In genomic region chr6:56514395-56514794, GRCh38 we compare ENCODE assay signal across 23 cellular contexts.
A peak's percentile ranks its signal among the peaks of the same experiment; 100 is the strongest.
DNase-seq lines count a peak whose midpoint lies in the region; ATAC-seq, FAIRE-seq and TF ChIP-seq lines count a peak whose summit lies in the region.
"Had no signal": no experiment of that assay in that cellular context is flagged by ENCODE, and none has a peak within 500 bp of the region (broad histone marks: within the 10 kb centered on the region; RNA-seq: fewer than 3 reads in every experiment).

No MANE protein-coding gene starts in this region.

- POLR2A ChIA-PET in HEK293 (lab: Yijun Ruan, JAX) (interaction anchor here (1.6 kb wide), 1 partner anchor 28 kb away, joined by 7 read pairs; no protein-coding TSS in a partner anchor), HepG2 (lab: Yijun Ruan, JAX) (no interaction called here)

- H3K9me3 ChIP-seq in HEK293 (ENCODE audit: control insufficient read depth, insufficient read depth, low read depth, low read length) = no peaks in the 10 kb centered on the region
- no peaks in the 10 kb centered on the region for H3K9me3 ChIP-seq in HepG2 (ENCODE audit: low read length)
- H3K9me3 ChIP-seq in stomach = no peaks in the 10 kb centered on the region

- TF ChIP-seq RAD21 in HepG2 (CRISPR knock-in tag; IDR thresholded peaks at IDR 0.05) = no peak

- TF ChIP-seq EP300 in HepG2 (IDR thresholded peaks at IDR 0.05; ENCODE audit: low read depth in 2 of 2, low read length in 2 of 2) = no peak
- no peak for TF ChIP-seq EP300 in HepG2 (CRISPR knock-in tag; IDR thresholded peaks at IDR 0.05; ENCODE audit: borderline replicate concordance)
- TF ChIP-seq EP300 in stomach (IDR thresholded peaks at IDR 0.05) = no peak

- no peak overlapping the region for H3K9ac ChIP-seq in HepG2 (ENCODE audit: insufficient read depth, low read depth, low read length)
- H3K9ac ChIP-seq: KMS-11 had no signal

- ATAC-seq in HepG2 = no peak
- ATAC-seq in GM21786 (IDR thresholded peaks at IDR 0.05; ENCODE audit: unreplicated experiment) = no peak
- no peak for ATAC-seq in HG03469 (IDR thresholded peaks at IDR 0.05; ENCODE audit: unreplicated experiment)

- H3K4me2 ChIP-seq in HepG2 (ENCODE audit: low read depth, low read length) = no peak overlapping the region
- H3K4me2 ChIP-seq: KMS-11, smooth muscle cell had no signal

- 59% methylated on average over 2 of the region's 2 CpGs for WGBS in HepG2 (ENCODE audit: low lambda C conversion rate)
- 11 to 45% (median 19%) methylated on average over 2 of the region's 2 CpGs for WGBS in stomach, 5 donors

- CTCF ChIA-PET in HEK293 (lab: Yijun Ruan, JAX) = interaction anchor here (0.7 to 1.2 kb wide), 6 partner anchors 10 to 200 kb away, joined by 3 to 4 read pairs (median 3); no protein-coding TSS in a partner anchor
- CTCF ChIA-PET in HepG2 (lab: Yijun Ruan, JAX; ENCODE audit: low intra/inter-chr PET ratio, low total read pairs) = no interaction called here

- H3K27me3 ChIP-seq in HepG2 (ENCODE audit: control insufficient read depth in 1 of 2, insufficient read depth in 2 of 2, low read length in 2 of 2) (no peaks in the 10 kb centered on the region), stomach (no peaks in the 10 kb centered on the region)

- in situ Hi-C loops in HepG2 (cut with HindIII; ENCODE audit: extremely low pct_ligation_motif_present, low pct_unique_long_range_greater_than_20kb) = no loop called here

- H3K36me3 ChIP-seq in HEK293 (ENCODE audit: control insufficient read depth in 2 of 2, insufficient read depth in 1 of 2, low read length in 2 of 2) = peaks cover 28 to 38% of the 10 kb centered on the region in 2 experiments
- peaks cover 6 to 17% of the 10 kb centered on the region in 2 experiments; a peak in 4 of 5 replicates for H3K36me3 ChIP-seq in HepG2 (replicated peaks in 1 of 2; ENCODE audit: control insufficient read depth in 1 of 2, insufficient read depth in 2 of 2, low read length in 2 of 2)
- H3K36me3 ChIP-seq in stomach = peaks cover 6 to 42% (median 27%) of the 10 kb centered on the region in 4 donors

- TF ChIP-seq CTCF in HEK293 (tag by site-specific recombination; IDR thresholded peaks at IDR 0.05) (no peak), coronary artery (IDR thresholded peaks at IDR 0.05) (no peak), HepG2 (CRISPR knock-in tag; IDR thresholded peaks at IDR 0.05) (no peak), stomach (IDR thresholded peaks at IDR 0.05) (no peak)

- no peak overlapping the region for H2AFZ ChIP-seq in HepG2 (ENCODE audit: low read length)

- H4K20me1 ChIP-seq in HepG2 (ENCODE audit: insufficient read depth, low read length) = no peaks in the 10 kb centered on the region

- peak; percentile 87 for DNase-seq in coronary artery (ENCODE audit: low spot score)
- DNase-seq in HepG2 (ENCODE audit: low spot score) = no peak
- no peak for DNase-seq in stomach
- DNase-seq in glomerular visceral epithelial cell (ENCODE audit: extremely low spot score) = no peak
- no peak for DNase-seq in AG08395 (ENCODE audit: low spot score)
- DNase-seq: ACHN; activated CD4-positive, alpha-beta T cell treated with anti-CD3 and anti-CD28 coated beads for 1 hour; activated effector memory CD4-positive, alpha-beta T cell treated with anti-CD3 and anti-CD28 coated beads, Interleukin-2, amount 50 U/mL, for 16 hours; CD4-positive, CD25-positive, alpha-beta regulatory T cell; DMS79 treated with DMSO at 0.1 percent for 48 hours; midbrain; NCI-H1105 treated with DMSO at 0.1 percent for 48 hours; NCI-H2227 treated with DMSO at 0.1 percent for 48 hours; nucleus accumbens; SHP77; T-helper 2 cell had no signal

- no peak for FAIRE-seq in HepG2 (lab: Jason Lieb, UNC)
- FAIRE-seq: urothelium cell line had no signal

- intact Hi-C loops in HepG2 (cut with micrococcal nuclease; ENCODE audit: unreplicated experiment) = no loop called here
- intact Hi-C loops in stomach (cut with DNase I; ENCODE audit: low total_unique reads) = no loop called here

- H3K27ac ChIP-seq in HEK293 (ENCODE audit: extremely low read depth, low read depth, low read length) (no peak overlapping the region), coronary artery (peak overlapping the region; percentile 61 to 70), HepG2 (ENCODE audit: extremely low read length, insufficient read depth, low read length) (no peak overlapping the region), stomach (peak overlapping the region in 4 of 5 donors; percentile 16 to 71 (median 19))
- H3K27ac ChIP-seq: epithelial cell of prostate, KMS-11 had no signal

- H3K4me3 ChIP-seq in HEK293 (ENCODE audit: low read depth, low read length) (no peak overlapping the region), coronary artery (no peak overlapping the region), HepG2 (replicated peaks in 1 of 3; ENCODE audit: insufficient read depth in 1 of 3, low read depth in 2 of 3, low read length in 3 of 3) (no peak overlapping the region), stomach (no peak overlapping the region)
- H3K4me3 ChIP-seq: smooth muscle cell had no signal

- TF ChIP-seq POLR2A in HepG2 (IDR thresholded peaks at IDR 0.05; ENCODE audit: insufficient read depth in 1 of 2, low read depth in 2 of 2, low read length in 2 of 2) (no peak), stomach (IDR thresholded peaks at IDR 0.05) (no peak)

- no peaks in the 10 kb centered on the region for H3K79me2 ChIP-seq in HepG2 (ENCODE audit: insufficient read depth, low read length)

- H3K4me1 ChIP-seq in HEK293 (ENCODE audit: control insufficient read depth, insufficient read depth, low read length) (peaks cover 10% of the 10 kb centered on the region; the same call in 1 of the 2 replicates), HepG2 (ENCODE audit: insufficient read depth, low read length) (peaks cover 41% of the 10 kb centered on the region), stomach (peaks cover 0 to 63% (median 28%) of the 10 kb centered on the region in 4 donors)

- BruUV-seq in HepG2 (replicated peaks; lab: Mats Ljungman, UMichigan) = no TSS peak

TF ChIP-seq in HEK293, 187 proteins besides CTCF, POLR2A, EP300 and RAD21 (continues in another document):
- TF ChIP-seq ZSCAN4 (tag by site-specific recombination; IDR thresholded peaks at IDR 0.05) = peak; percentile 91
- TF ChIP-seq ZNF341 (tag by site-specific recombination; IDR thresholded peaks at IDR 0.05; ENCODE audit: low read depth) = no peak
- TF ChIP-seq IKZF3 (tag by site-specific recombination; IDR thresholded peaks at IDR 0.05) = no peak
- no peak for TF ChIP-seq ZNF707 (tag by site-specific recombination; IDR thresholded peaks at IDR 0.05)
- no peak for TF ChIP-seq ZNF350 (tag by site-specific recombination; IDR thresholded peaks at IDR 0.05)
- no peak for TF ChIP-seq ZNF23 (tag by site-specific recombination; IDR thresholded peaks at IDR 0.05; ENCODE audit: borderline replicate concordance)
- peak; percentile 52 for TF ChIP-seq ZNF629 (tag by site-specific recombination; IDR thresholded peaks at IDR 0.05)
- peak; percentile 80 for TF ChIP-seq WT1 (tag by site-specific recombination; IDR thresholded peaks at IDR 0.05)

TF ChIP-seq in HepG2, 621 proteins besides CTCF, POLR2A, EP300 and RAD21:
- TF ChIP-seq ZBTB43 (CRISPR knock-in tag; conservative IDR thresholded peaks at IDR 0.05) (no peak), MXD4 (CRISPR knock-in tag; IDR thresholded peaks at IDR 0.05) (no peak), ZNF431 (CRISPR knock-in tag; IDR thresholded peaks at IDR 0.05; ENCODE audit: borderline replicate concordance, low read depth) (no peak), NAIF1 (CRISPR knock-in tag; IDR thresholded peaks at IDR 0.05; ENCODE audit: borderline replicate concordance) (no peak), LCORL (IDR thresholded peaks at IDR 0.05) (0 out of 2 replicates have a peak, but pooled peaks have one; percentile 47), LCORL (CRISPR knock-in tag; IDR thresholded peaks at IDR 0.05) (no peak), ATF7 (IDR thresholded peaks at IDR 0.05) (peak; percentile 57), ATF7 (CRISPR knock-in tag; IDR thresholded peaks at IDR 0.05) (no peak)

Comparison
In these comparisons a context has a peak if more than half of its experiments do, and no peak if none do; other contexts are left out.
1. H3K27ac ChIP-seq: peak in coronary artery (2 of 2) and stomach (4 of 5); none in HEK293 (single experiment) and HepG2 (single experiment).
2. Of the 63 proteins assayed by ChIP-seq in both HepG2 and HEK293: peak only in HepG2: none; only in HEK293: ATF2, KLF16, SALL2, ZBTB20, ZBTB21 and ZNF629; in both: none; in neither: 57.